ENCODE assay signal across 17 cellular contexts in the genomic region with DNA sequence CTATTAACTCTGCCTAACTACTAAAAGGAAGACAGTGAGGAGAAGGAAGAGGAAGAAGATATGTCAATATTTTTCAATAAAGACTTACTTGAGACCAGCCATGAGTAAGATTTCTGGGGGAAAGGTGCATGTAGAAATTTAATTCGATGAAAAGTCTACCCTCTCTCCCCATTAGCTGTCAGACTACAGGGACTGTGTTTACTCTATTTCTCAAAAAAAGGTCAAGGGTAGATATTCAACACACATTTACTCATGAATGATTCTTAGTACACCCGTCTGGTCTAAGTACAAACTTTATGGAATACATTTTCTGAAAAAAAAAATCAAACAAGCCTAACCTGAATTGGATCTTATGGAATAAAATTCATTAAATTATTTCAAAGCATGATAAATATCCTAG. TPM values are rescaled to one million over a fixed set of nuclear protein-coding genes. Genes with fewer than 3 reads are reported as not detected.
A peak's percentile ranks its signal among the peaks of the same experiment; 100 is the strongest.
DNase-seq lines count a peak whose midpoint lies in the region; ATAC-seq and TF ChIP-seq lines count a peak whose summit lies in the region.
"Had no signal": no experiment of that assay in that cellular context is flagged by ENCODE, and none has a peak within 500 bp of the region (broad histone marks: within the 10 kb centered on the region; RNA-seq: fewer than 3 reads in every experiment).

No MANE protein-coding gene starts in this region.

- H3K4me3 Mint-ChIP-seq in nephron progenitor cell: no peak overlapping the region
- H3K4me3 Mint-ChIP-seq: activated CD4-positive, alpha-beta memory T cell treated with anti-CD3 and anti-CD28 coated beads, Interleukin-2, amount 10 ng/mL, durations not matched to agents 7 days and 5 days; activated naive CD4-positive, alpha-beta T cell treated with anti-CD3 and anti-CD28 coated beads, Interleukin-2, amount 10 ng/mL, durations not matched to agents 7 days and 5 days; CD4-positive, alpha-beta T cell; T-cell had no signal

- BruUV-seq in A673 (replicated peaks; lab: Mats Ljungman, UMichigan) (no TSS peak), PC-9 (replicated peaks; lab: Mats Ljungman, UMichigan) (no TSS peak)

- peak overlapping the region; percentile 60 for H3K4me2 ChIP-seq in PC-9

- no peaks in the 10 kb centered on the region for H3K27me3 Mint-ChIP-seq in nephron progenitor cell (ENCODE audit: low read depth, poor library complexity)
- H3K27me3 Mint-ChIP-seq: activated CD4-positive, alpha-beta memory T cell treated with anti-CD3 and anti-CD28 coated beads, Interleukin-2, amount 10 ng/mL, durations not matched to agents 7 days and 5 days; activated naive CD4-positive, alpha-beta T cell treated with anti-CD3 and anti-CD28 coated beads, Interleukin-2, amount 10 ng/mL, durations not matched to agents 7 days and 5 days; CD4-positive, alpha-beta T cell; T-cell had no signal

- ATAC-seq in GM18907 (IDR thresholded peaks at IDR 0.05; ENCODE audit: unreplicated experiment): no peak
- ATAC-seq in HG03139 (IDR thresholded peaks at IDR 0.05; ENCODE audit: unreplicated experiment): no peak
- no peak for ATAC-seq in GM18870 (IDR thresholded peaks at IDR 0.05; ENCODE audit: unreplicated experiment)
- ATAC-seq: T-cell had no signal

- CTCF ChIA-PET in A673 (lab: Charles Lee): no interaction called here
- CTCF ChIA-PET in PC-9 (lab: Charles Lee): no interaction called here

- no peaks in the 10 kb centered on the region for H3K9me2 ChIP-seq in PC-9 (ENCODE audit: insufficient read depth)

- TF ChIP-seq CTCF in A673 (conservative IDR thresholded peaks at IDR 0.05; ENCODE audit: low read depth, low read length) (no peak), PC-9 (conservative IDR thresholded peaks at IDR 0.05) (no peak), nephron progenitor cell (IDR thresholded peaks at IDR 0.05) (no peak)

- peaks cover 58% of the 10 kb centered on the region for H3F3A ChIP-seq in PC-9 (ENCODE audit: insufficient read depth, low read depth)

- H3K27ac ChIP-seq in A673 (ENCODE audit: low read depth, low read length, poor library complexity, severe bottlenecking): peak overlapping the region; percentile 6
- peak overlapping the region; percentile 83 for H3K27ac ChIP-seq in PC-9
- peak overlapping the region; percentile 88 for H3K27ac ChIP-seq in epithelial cell of prostate
- H3K27ac ChIP-seq: foreskin keratinocyte, ovary had no signal

- H3K4me1 Mint-ChIP-seq in nephron progenitor cell: peaks cover 86% of the 10 kb centered on the region

- H3K4me3 ChIP-seq in A673 (ENCODE audit: low read depth, low read length, poor library complexity, severe bottlenecking) (no peak overlapping the region), PC-9 (peak overlapping the region; percentile 30; the same call in 1 of the 2 replicates)
- H3K4me3 ChIP-seq: ovary had no signal

- H3K36me3 Mint-ChIP-seq in nephron progenitor cell (ENCODE audit: low read depth): peaks cover 27% of the 10 kb centered on the region
- H3K36me3 Mint-ChIP-seq: T-cell had no signal

- no peak overlapping the region for H2AFZ ChIP-seq in PC-9

- peak overlapping the region; percentile 50 for H3K27ac Mint-ChIP-seq in nephron progenitor cell
- H3K27ac Mint-ChIP-seq: activated CD4-positive, alpha-beta memory T cell treated with anti-CD3 and anti-CD28 coated beads, Interleukin-2, amount 10 ng/mL, durations not matched to agents 7 days and 5 days; activated naive CD4-positive, alpha-beta T cell treated with anti-CD3 and anti-CD28 coated beads, Interleukin-2, amount 10 ng/mL, durations not matched to agents 7 days and 5 days; CD4-positive, alpha-beta T cell; T-cell had no signal

- no peaks in the 10 kb centered on the region for H3K36me3 ChIP-seq in A673 (ENCODE audit: insufficient read depth, low read length, poor library complexity, severe bottlenecking)
- no peaks in the 10 kb centered on the region for H3K36me3 ChIP-seq in PC-9 (ENCODE audit: low read depth)
- H3K36me3 ChIP-seq: ovary had no signal

- no peaks in the 10 kb centered on the region for H3K9me3 ChIP-seq in A673 (ENCODE audit: low read depth, low read length, poor library complexity, severe bottlenecking)
- no peaks in the 10 kb centered on the region for H3K9me3 ChIP-seq in PC-9 (ENCODE audit: insufficient read depth, low read depth)
- H3K9me3 ChIP-seq: ovary had no signal

- DNase-seq in A673 (ENCODE audit: low spot score) (no peak), PC-9 (peak in 1 of 2 experiments; percentile 51), epithelial cell of prostate (ENCODE audit: low read depth, low spot score) (no peak), nephron progenitor cell (no peak)
- DNase-seq in stimulated activated naive CD4-positive, alpha-beta T cell treated with Interleukin-2 at 50 U/mL for 16 hours (lab: John Stamatoyannopoulos, UW): no peak
- DNase-seq: activated CD4-positive, alpha-beta memory T cell treated with anti-CD3 and anti-CD28 coated beads, Interleukin-2, amount 10 ng/mL, durations not matched to agents 7 days and 5 days; activated naive CD4-positive, alpha-beta T cell treated with anti-CD3 and anti-CD28 coated beads, Interleukin-2, amount 10 ng/mL, durations not matched to agents 7 days and 5 days; activated T-cell treated with anti-CD3 and anti-CD28 coated beads, Interleukin-2, amount 50 U/mL, for 1 hour; CD4-positive, alpha-beta T cell; NCI-H187; NCI-H446 treated with DMSO at 0.1 percent for 48 hours; ovary; T-cell had no signal

- POLR2A ChIA-PET in A673 (lab: Charles Lee; ENCODE audit: low non-redundant PET): no interaction called here
- POLR2A ChIA-PET in PC-9 (lab: Charles Lee; ENCODE audit: unreplicated experiment): no interaction called here

- H4K20me1 ChIP-seq in PC-9 (ENCODE audit: insufficient read depth): 0 out of 2 replicates have a peak, but pooled peaks cover 7% of the 10 kb centered on the region

- H3K27me3 ChIP-seq in A673 (replicated peaks; ENCODE audit: insufficient read depth, low read depth, low read length, poor library complexity): no peaks in the 10 kb centered on the region
- no peaks in the 10 kb centered on the region for H3K27me3 ChIP-seq in PC-9 (ENCODE audit: insufficient read depth, low read depth)
- H3K27me3 ChIP-seq: foreskin keratinocyte, ovary had no signal

- intact Hi-C loops in A673 (cut with micrococcal nuclease; ENCODE audit: unreplicated experiment): no loop called here
- intact Hi-C loops in PC-9 (cut with micrococcal nuclease; ENCODE audit: unreplicated experiment): no loop called here

- H3K4me1 ChIP-seq in A673 (ENCODE audit: insufficient read depth, low read length, poor library complexity, severe bottlenecking) (peaks cover 58% of the 10 kb centered on the region), PC-9 (replicated peaks; ENCODE audit: insufficient read depth) (peaks cover 76% of the 10 kb centered on the region)

- peaks cover 3% of the 10 kb centered on the region for H3K9me3 Mint-ChIP-seq in nephron progenitor cell
- H3K9me3 Mint-ChIP-seq: activated CD4-positive, alpha-beta memory T cell treated with anti-CD3 and anti-CD28 coated beads, Interleukin-2, amount 10 ng/mL, durations not matched to agents 7 days and 5 days; activated naive CD4-positive, alpha-beta T cell treated with anti-CD3 and anti-CD28 coated beads, Interleukin-2, amount 10 ng/mL, durations not matched to agents 7 days and 5 days; CD4-positive, alpha-beta T cell; T-cell had no signal

- H3K79me2 ChIP-seq in PC-9 (ENCODE audit: low read depth): peaks cover 87% of the 10 kb centered on the region

RNA-seq across cellular contexts. Expression of gene TSPAN3, which starts 6.8 kb away (rescaled TPM):
- total RNA-seq in A673 (2021) (219 and 224 TPM in 2 replicates), PC-9 (2021) (133 and 151 TPM in 2 replicates)

Comparison
In these comparisons a context has a peak if more than half of its experiments do, and no peak if none do; other contexts are left out.
1. H3K27ac ChIP-seq: peak in every context shown above with its lines; median percentile 88 in epithelial cell of prostate; 83 in PC-9; 6 in A673.